In the genomic region with DNA sequence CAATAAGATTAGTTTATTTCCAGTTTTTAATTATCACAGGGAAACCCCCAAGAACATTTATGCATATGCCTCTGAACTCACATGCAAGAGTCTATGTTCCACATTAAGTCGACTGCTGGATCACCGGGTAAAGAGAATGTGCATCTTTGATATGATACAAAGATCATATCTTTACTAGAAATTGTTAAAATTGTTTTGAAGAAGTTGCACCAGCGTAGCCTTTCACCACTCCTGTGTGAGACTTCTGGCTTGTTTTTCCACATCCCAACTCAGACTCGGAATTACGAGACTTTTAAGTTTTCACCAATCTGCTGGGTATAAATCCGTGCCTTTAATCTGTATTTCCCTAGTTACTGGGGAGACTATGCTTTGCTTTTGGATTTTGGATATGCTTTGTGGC, we compare ENCODE assay signal across 26 cellular contexts.
"Had no signal": no experiment of that assay in that cellular context is flagged by ENCODE, and none has a peak within 500 bp of the region (broad histone marks: within the 10 kb centered on the region; RNA-seq: fewer than 3 reads in every experiment).

No MANE protein-coding gene starts in this region.

- H3K4me1 Mint-ChIP-seq: nephron had no signal

- H3K9me3 Mint-ChIP-seq: natural killer cell, nephron had no signal

- H3K4me1 ChIP-seq: pancreas, psoas muscle, sigmoid colon, stomach, thyroid gland, tibial nerve, upper lobe of right lung, uterus had no signal

- H3K9me3 ChIP-seq: neutrophil, pancreas, psoas muscle, right lobe of liver, sigmoid colon, stomach, thoracic aorta, thyroid gland, tibial nerve, upper lobe of right lung, uterus had no signal

- ATAC-seq: naive thymus-derived CD4-positive, alpha-beta T cell; natural killer cell; pancreas; psoas muscle; right lobe of liver; stimulated activated effector memory CD8-positive, alpha-beta T cell treated with anti-CD3 and anti-CD28 coated beads, Interleukin-12 subunit alpha, Interleukin-12 subunit beta, amount 100 ng/mL, for 72 hours; stimulated activated naive B cell treated with anti-CD40 and anti-IgM and Interleukin-4, amounts not matched to agents 10 μg/mL and 1 μg/mL and 100 μg/mL, for 72 hours; upper lobe of right lung had no signal

- H3K4me3 ChIP-seq: pancreas, psoas muscle, right lobe of liver, sigmoid colon, stomach, thoracic aorta, thyroid gland, tibial nerve, upper lobe of right lung, uterus had no signal

- DNase-seq: naive thymus-derived CD4-positive, alpha-beta T cell; natural killer cell; nucleus accumbens; pancreas; psoas muscle; right cardiac atrium; right lobe of liver; sigmoid colon; small intestine; stimulated activated CD4-positive, alpha-beta T cell treated with anti-CD3 and anti-CD28 coated beads, Interleukin-15, amount 100 ng/mL, for 24 hours; stimulated activated CD4-positive, alpha-beta T cell treated with anti-CD3 and anti-CD28 coated beads, Interleukin-2, amount 100 ng/mL, for 24 hours; stimulated activated CD4-positive, alpha-beta T cell treated with anti-CD3 and anti-CD28 coated beads, Interleukin-2, amount 100 ng/mL, for 48 hours; stimulated activated CD4-positive, alpha-beta T cell treated with anti-CD3 and anti-CD28 coated beads, Interleukin-4, amount 100 ng/mL, for 24 hours; stimulated activated naive B cell treated with anti-CD40 and anti-IgM and Interleukin-4, amounts not matched to agents 10 μg/mL and 1 μg/mL and 100 μg/mL, for 72 hours; stimulated activated naive CD4-positive, alpha-beta T cell treated with Interleukin-2 at 50 U/mL for 16 hours; stomach; thyroid gland; upper lobe of right lung; uterus had no signal

- H3K36me3 Mint-ChIP-seq: natural killer cell; stimulated activated effector memory CD8-positive, alpha-beta T cell treated with anti-CD3 and anti-CD28 coated beads, Interleukin-12 subunit alpha, Interleukin-12 subunit beta, amount 100 ng/mL, for 72 hours; type B pancreatic cell had no signal

- H3K36me3 ChIP-seq: neutrophil, pancreas, right lobe of liver, sigmoid colon, stomach, thoracic aorta, thyroid gland, tibial nerve, upper lobe of right lung, uterus had no signal

- H3K4me3 Mint-ChIP-seq: naive thymus-derived CD4-positive, alpha-beta T cell; natural killer cell; nephron; stimulated activated effector memory CD8-positive, alpha-beta T cell treated with anti-CD3 and anti-CD28 coated beads, Interleukin-12 subunit alpha, Interleukin-12 subunit beta, amount 100 ng/mL, for 72 hours; stimulated activated naive B cell treated with anti-CD40 and anti-IgM and Interleukin-4, amounts not matched to agents 10 μg/mL and 1 μg/mL and 100 μg/mL, for 72 hours; stimulated activated naive CD8-positive, alpha-beta T cell treated with anti-CD3 and anti-CD28 coated beads, Interleukin-15, Interleukin-2, amounts not matched to agents 100 ng/mL and 50 ng/mL, for 24 hours; type B pancreatic cell had no signal

- H3K27me3 ChIP-seq: neutrophil, pancreas, right lobe of liver, sigmoid colon, stomach, thyroid gland, tibial nerve, upper lobe of right lung, uterus had no signal

- H3K27ac Mint-ChIP-seq: naive thymus-derived CD4-positive, alpha-beta T cell; natural killer cell; nephron; stimulated activated effector memory CD8-positive, alpha-beta T cell treated with anti-CD3 and anti-CD28 coated beads, Interleukin-12 subunit alpha, Interleukin-12 subunit beta, amount 100 ng/mL, for 72 hours; stimulated activated naive B cell treated with anti-CD40 and anti-IgM and Interleukin-4, amounts not matched to agents 10 μg/mL and 1 μg/mL and 100 μg/mL, for 72 hours; stimulated activated naive CD8-positive, alpha-beta T cell treated with anti-CD3 and anti-CD28 coated beads, Interleukin-15, Interleukin-2, amounts not matched to agents 100 ng/mL and 50 ng/mL, for 24 hours; type B pancreatic cell had no signal

- H3K27ac ChIP-seq: neutrophil, pancreas, psoas muscle, right lobe of liver, sigmoid colon, stomach, thoracic aorta, thyroid gland, tibial nerve, upper lobe of right lung, uterus had no signal

- H3K27me3 Mint-ChIP-seq: stimulated activated naive B cell treated with anti-CD40 and anti-IgM and Interleukin-4, amounts not matched to agents 10 μg/mL and 1 μg/mL and 100 μg/mL, for 72 hours; type B pancreatic cell had no signal
